ENCODE assay signal across 17 cellular contexts in the genomic region with DNA sequence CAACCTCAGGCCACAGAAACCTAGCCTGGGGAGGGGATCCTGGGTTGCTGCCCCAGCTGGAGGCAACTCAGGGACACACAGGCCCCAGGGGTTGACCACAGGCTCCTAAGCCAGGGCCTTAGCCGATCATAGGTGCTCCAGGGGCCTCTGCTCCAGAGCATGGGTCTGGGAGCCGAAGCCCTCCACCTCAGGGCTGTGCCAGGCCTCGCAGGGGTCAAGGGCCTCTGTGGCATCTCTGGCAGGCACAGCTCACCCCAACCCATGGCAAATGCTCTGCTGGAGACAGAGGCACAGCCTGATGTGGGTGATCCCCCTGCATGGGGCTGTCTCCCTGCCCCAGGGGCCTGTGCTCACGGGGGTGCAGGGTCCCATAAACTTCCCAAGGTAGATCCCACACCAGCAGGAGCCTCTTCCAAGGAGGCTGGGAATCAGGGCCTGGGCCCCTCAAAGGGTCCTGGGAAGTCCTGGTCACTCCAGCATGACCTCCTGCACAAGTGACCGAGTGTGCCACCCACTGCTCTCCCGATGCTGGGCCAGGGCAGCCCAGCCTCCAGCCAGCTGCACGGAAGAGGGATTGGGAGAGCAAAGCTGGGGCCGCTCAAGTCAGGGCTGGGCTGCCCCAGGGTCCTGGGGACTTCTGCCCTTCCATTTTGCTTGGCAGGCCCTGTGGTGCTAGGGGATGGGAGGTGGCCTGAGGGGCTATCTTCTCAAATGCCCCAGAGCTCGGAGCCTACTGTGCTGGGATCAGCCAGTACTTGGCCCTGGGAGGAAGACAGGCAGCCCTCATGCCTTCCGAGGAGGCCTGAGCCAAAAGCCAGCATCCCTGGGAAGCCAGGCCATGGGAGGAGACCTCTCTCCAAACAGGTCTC. TPM values are rescaled to one million over a fixed set of nuclear protein-coding genes. Genes with fewer than 3 reads are reported as not detected.
DNase-seq lines count a peak whose midpoint lies in the region; ATAC-seq and TF ChIP-seq lines count a peak whose summit lies in the region.
"Had no signal": no experiment of that assay in that cellular context is flagged by ENCODE, and none has a peak within 500 bp of the region (broad histone marks: within the 10 kb centered on the region; RNA-seq: fewer than 3 reads in every experiment).

No MANE protein-coding gene starts in this region.

- H3K9me2 ChIP-seq in GM23338 (ENCODE audit: insufficient read depth), result no peaks in the 10 kb centered on the region

- H3K9me3 ChIP-seq in CD8-positive, alpha-beta T cell (ENCODE audit: low read length), result no peaks in the 10 kb centered on the region
- no peaks in the 10 kb centered on the region for H3K9me3 ChIP-seq in T-helper 17 cell (ENCODE audit: control insufficient read depth, low read length, poor library complexity, severe bottlenecking)
- H3K9me3 ChIP-seq: MG63, spleen had no signal

- no peaks in the 10 kb centered on the region for H3K9me3 Mint-ChIP-seq in GM23338
- no peaks in the 10 kb centered on the region for H3K9me3 Mint-ChIP-seq in stimulated activated effector memory CD8-positive, alpha-beta T cell treated with anti-CD3 and anti-CD28 coated beads, Interleukin-12 subunit alpha, Interleukin-12 subunit beta, amount 100 ng/mL, for 72 hours
- no peaks in the 10 kb centered on the region for H3K9me3 Mint-ChIP-seq in CD8-positive, alpha-beta T cell

- CTCF ChIA-PET in CD8-positive, alpha-beta T cell (lab: Charles Lee), result interaction anchor here (0.8 to 1.6 kb wide), 3 partner anchors 30 to 250 kb away, joined by 3 to 5 read pairs (median 3); no protein-coding TSS in a partner anchor

- H3K4me2 ChIP-seq in GM23338, result peak overlapping the region; percentile 67
- no peak overlapping the region for H3K4me2 ChIP-seq in mesendoderm (ENCODE audit: low read length)

- H4K8ac ChIP-seq in mesendoderm (ENCODE audit: low read depth, low read length), result no peak overlapping the region

- no CpG with 5 or more reads among the region's 10 CpGs for WGBS in mesendoderm (ENCODE audit: extremely low coverage, insufficient coverage, low lambda C conversion rate)

- H2BK120ac ChIP-seq in mesendoderm (ENCODE audit: low read depth, low read length), result no peak overlapping the region

- no peak overlapping the region for H3K4ac ChIP-seq in mesendoderm (ENCODE audit: low read depth, low read length)

- DNase-seq in GM23338 (ENCODE audit: low spot score), result no peak
- peak; percentile 9 for DNase-seq in SK-N-DZ (ENCODE audit: low spot score)
- DNase-seq in mesendoderm, result no peak
- DNase-seq in stimulated activated effector memory CD8-positive, alpha-beta T cell treated with anti-CD3 and anti-CD28 coated beads, Interleukin-12 subunit alpha, Interleukin-12 subunit beta, amount 100 ng/mL, for 72 hours (ENCODE audit: low spot score in 2 of 2), result peak in 1 of 2 donors; percentile 47
- no peak for DNase-seq in GDM1 (lab: John Stamatoyannopoulos, UW)
- DNase-seq in CD8-positive, alpha-beta T cell, result no peak
- no peak for DNase-seq in T-helper 17 cell
- DNase-seq: NCI-H526, nucleus accumbens, PC-3, spleen, SW 1271 had no signal

- no peak overlapping the region for H3K23ac ChIP-seq in mesendoderm (ENCODE audit: low read length)

- H3K4me3 ChIP-seq in GM23338 (no peak overlapping the region), mesendoderm (ENCODE audit: low read length) (no peak overlapping the region)
- no peak overlapping the region for H3K4me3 ChIP-seq in CD8-positive, alpha-beta T cell (ENCODE audit: low read depth, low read length)
- H3K4me3 ChIP-seq: MG63, spleen had no signal

- no peaks in the 10 kb centered on the region for H3K79me2 ChIP-seq in GM23338 (replicated peaks; ENCODE audit: insufficient read depth)
- no peaks in the 10 kb centered on the region for H3K79me2 ChIP-seq in mesendoderm (ENCODE audit: control insufficient read depth, insufficient read depth, low read length)

- H3K36me3 Mint-ChIP-seq in GM23338 (ENCODE audit: low read depth) (no peaks in the 10 kb centered on the region; the same call in 2 of the 3 replicates), T-helper 17 cell (ENCODE audit: low read depth) (no peaks in the 10 kb centered on the region)
- no peaks in the 10 kb centered on the region for H3K36me3 Mint-ChIP-seq in stimulated activated effector memory CD8-positive, alpha-beta T cell treated with anti-CD3 and anti-CD28 coated beads, Interleukin-12 subunit alpha, Interleukin-12 subunit beta, amount 100 ng/mL, for 72 hours
- no peaks in the 10 kb centered on the region for H3K36me3 Mint-ChIP-seq in CD8-positive, alpha-beta T cell

- H4K5ac ChIP-seq in mesendoderm (ENCODE audit: low read length), result no peak overlapping the region

- H3K4me1 ChIP-seq in GM23338 (ENCODE audit: insufficient read depth) (peaks cover 19% of the 10 kb centered on the region), mesendoderm (ENCODE audit: control insufficient read depth, low read depth, low read length) (no peaks in the 10 kb centered on the region)
- peaks cover 8% of the 10 kb centered on the region for H3K4me1 ChIP-seq in CD8-positive, alpha-beta T cell (ENCODE audit: insufficient read depth, low read length)

- no peaks in the 10 kb centered on the region for H3F3A ChIP-seq in GM23338 (replicated peaks; ENCODE audit: low read depth)

- POLR2A ChIA-PET in CD8-positive, alpha-beta T cell (lab: Charles Lee), result no interaction called here

- no peak overlapping the region for H2BK15ac ChIP-seq in mesendoderm (replicated peaks; ENCODE audit: low read depth)

- H3K27me3 Mint-ChIP-seq in GM23338 (ENCODE audit: insufficient read depth, low read depth, poor library complexity), result peaks cover 21% of the 10 kb centered on the region
- H3K27me3 Mint-ChIP-seq in CD8-positive, alpha-beta T cell (ENCODE audit: low read depth), result no peaks in the 10 kb centered on the region
- H3K27me3 Mint-ChIP-seq in T-helper 17 cell, result peaks cover 5% of the 10 kb centered on the region

- no peak for TF ChIP-seq CTCF in GM23338 (conservative IDR thresholded peaks at IDR 0.05; ENCODE audit: low read depth in 2 of 2)
- TF ChIP-seq CTCF in CD8-positive, alpha-beta T cell (IDR thresholded peaks at IDR 0.05), result no peak

- H3K36me3 ChIP-seq in GM23338 (ENCODE audit: insufficient read depth) (no peaks in the 10 kb centered on the region), mesendoderm (ENCODE audit: control insufficient read depth, insufficient read depth, low read length) (no peaks in the 10 kb centered on the region)
- H3K36me3 ChIP-seq in CD8-positive, alpha-beta T cell (ENCODE audit: insufficient read depth, low read length), result no peaks in the 10 kb centered on the region
- H3K36me3 ChIP-seq: MG63, spleen had no signal

- H3K79me1 ChIP-seq in mesendoderm (ENCODE audit: low read length), result no peaks in the 10 kb centered on the region

- ATAC-seq in GM23338 (peak; percentile 4; the same call in 1 of the 3 replicates), GM18907 (IDR thresholded peaks at IDR 0.05; ENCODE audit: unreplicated experiment) (no peak), T-helper 17 cell (no peak)
- ATAC-seq in stimulated activated effector memory CD8-positive, alpha-beta T cell treated with anti-CD3 and anti-CD28 coated beads, Interleukin-12 subunit alpha, Interleukin-12 subunit beta, amount 100 ng/mL, for 72 hours, result no peak
- ATAC-seq in CD8-positive, alpha-beta T cell, result no peak

- H3K9ac ChIP-seq in mesendoderm (ENCODE audit: low read length), result no peak overlapping the region

- H3K4me1 Mint-ChIP-seq in GM23338, result peaks cover 20% of the 10 kb centered on the region
- H3K4me1 Mint-ChIP-seq in stimulated activated effector memory CD8-positive, alpha-beta T cell treated with anti-CD3 and anti-CD28 coated beads, Interleukin-12 subunit alpha, Interleukin-12 subunit beta, amount 100 ng/mL, for 72 hours, result peaks cover 14% of the 10 kb centered on the region
- H3K4me1 Mint-ChIP-seq in CD8-positive, alpha-beta T cell (ENCODE audit: low read depth), result peaks cover 5% of the 10 kb centered on the region
- peaks cover 15% of the 10 kb centered on the region for H3K4me1 Mint-ChIP-seq in T-helper 17 cell

- H3K56ac ChIP-seq in mesendoderm (ENCODE audit: low read length), result peak overlapping the region; percentile 62

- H3K27me3 ChIP-seq in GM23338 (ENCODE audit: insufficient read depth) (peaks cover 16% of the 10 kb centered on the region), mesendoderm (ENCODE audit: insufficient read depth, low read length, poor library complexity) (no peaks in the 10 kb centered on the region)
- no peaks in the 10 kb centered on the region for H3K27me3 ChIP-seq in CD8-positive, alpha-beta T cell (ENCODE audit: insufficient read depth, low read length)
- H3K27me3 ChIP-seq: MG63 had no signal

- no peaks in the 10 kb centered on the region; the same call in 1 of the 2 replicates for H4K20me1 ChIP-seq in GM23338 (replicated peaks; ENCODE audit: insufficient read depth)

- H3K27ac ChIP-seq in GM23338 (ENCODE audit: low read depth) (no peak overlapping the region), mesendoderm (ENCODE audit: low read depth, low read length) (no peak overlapping the region)
- H3K27ac ChIP-seq in CD8-positive, alpha-beta T cell (ENCODE audit: low read depth, low read length), result no peak overlapping the region
- H3K27ac ChIP-seq: spleen had no signal

- no peak overlapping the region for H2BK5ac ChIP-seq in mesendoderm (ENCODE audit: low read length)

- no peak overlapping the region for H2AK5ac ChIP-seq in mesendoderm (ENCODE audit: low read length)

- H2AFZ ChIP-seq in GM23338, result no peak overlapping the region

- H3K27ac Mint-ChIP-seq in GM23338 (no peak overlapping the region), T-helper 17 cell (no peak overlapping the region)
- H3K27ac Mint-ChIP-seq in stimulated activated effector memory CD8-positive, alpha-beta T cell treated with anti-CD3 and anti-CD28 coated beads, Interleukin-12 subunit alpha, Interleukin-12 subunit beta, amount 100 ng/mL, for 72 hours, result peak overlapping the region; percentile 68
- H3K27ac Mint-ChIP-seq in CD8-positive, alpha-beta T cell, result no peak overlapping the region

- H3K4me3 Mint-ChIP-seq in GM23338 (no peak overlapping the region), T-helper 17 cell (no peak overlapping the region)
- no peak overlapping the region for H3K4me3 Mint-ChIP-seq in stimulated activated effector memory CD8-positive, alpha-beta T cell treated with anti-CD3 and anti-CD28 coated beads, Interleukin-12 subunit alpha, Interleukin-12 subunit beta, amount 100 ng/mL, for 72 hours
- no peak overlapping the region for H3K4me3 Mint-ChIP-seq in CD8-positive, alpha-beta T cell

- no peak overlapping the region for H3K18ac ChIP-seq in mesendoderm (ENCODE audit: low read length)

- intact Hi-C loops in CD8-positive, alpha-beta T cell (cut with DNase I, micrococcal nuclease), result no loop called here

RNA-seq across cellular contexts. Expression of a gene that starts 22.2 kb away (rescaled TPM):
- not detected in 2 replicates for total RNA-seq in GM23338 (2014; rRNA removed; shearing (Covaris generic))
- not detected in 2 replicates for polyA plus RNA-seq in GM23338 (2016; fragmentation: Nextera tagmentation; extraction: Ambion mirVana)
- polyA plus RNA-seq in SK-N-DZ (2014; cell fraction: cytosol; rRNA removed), result not detected in 2 replicates
- polyA plus RNA-seq in SK-N-DZ (2014; cell fraction: nucleus; rRNA removed), result not detected in 2 replicates
- polyA plus RNA-seq in mesendoderm (2013, experiment 1 of 2), result not detected
- not detected for polyA plus RNA-seq in mesendoderm (2013, experiment 2 of 2)
- total RNA-seq in CD8-positive, alpha-beta T cell, result not detected
- total RNA-seq in T-helper 17 cell, result not detected
- total RNA-seq: endothelial cell of umbilical vein, HT1080, PC-3, spleen had no signal
- polyA plus RNA-seq: BJ, endothelial cell of umbilical vein, spleen had no signal

RNA-seq across cellular contexts. Expression of a gene that starts 58.1 kb away (rescaled TPM):
- total RNA-seq in GM23338 (2014; rRNA removed; shearing (Covaris generic)), result 48.0 and 51.8 TPM in 2 replicates
- 17.8 and 19.5 TPM in 2 replicates for polyA plus RNA-seq in GM23338 (2016; fragmentation: Nextera tagmentation; extraction: Ambion mirVana)
- polyA plus RNA-seq in SK-N-DZ (2014; cell fraction: cytosol; rRNA removed), result 43.9 and 45.4 TPM in 2 replicates
- 32.6 and 34.6 TPM in 2 replicates for polyA plus RNA-seq in SK-N-DZ (2014; cell fraction: nucleus; rRNA removed)
- 20.3 TPM for polyA plus RNA-seq in mesendoderm (2013, experiment 1 of 2)
- 20.4 TPM for polyA plus RNA-seq in mesendoderm (2013, experiment 2 of 2)
- total RNA-seq in CD8-positive, alpha-beta T cell, result 10 to 100 TPM; 11.0 to 13.8 TPM
- 10 to 100 TPM; 20.4 to 23.6 TPM for total RNA-seq in T-helper 17 cell

RNA-seq across cellular contexts. Expression of a gene that starts 58.2 kb away (rescaled TPM):
- total RNA-seq in GM23338 (2014; rRNA removed; shearing (Covaris generic)), result 17.7 and 17.9 TPM in 2 replicates
- 11.5 and 11.6 TPM in 2 replicates for polyA plus RNA-seq in GM23338 (2016; fragmentation: Nextera tagmentation; extraction: Ambion mirVana)
- polyA plus RNA-seq in SK-N-DZ (2014; cell fraction: cytosol; rRNA removed), result 23.2 and 25.0 TPM in 2 replicates
- 41.6 and 44.7 TPM in 2 replicates for polyA plus RNA-seq in SK-N-DZ (2014; cell fraction: nucleus; rRNA removed)
- 10.8 TPM for polyA plus RNA-seq in mesendoderm (2013, experiment 1 of 2)
- polyA plus RNA-seq in mesendoderm (2013, experiment 2 of 2), result 10.8 TPM
- 1 to 10 TPM; 7.4 to 9.5 TPM for total RNA-seq in CD8-positive, alpha-beta T cell
- 10 to 100 TPM in 1 of 2 donors, 1 to 10 TPM in 1; 6.8 to 11.2 TPM for total RNA-seq in T-helper 17 cell
